ENCODE assay signal across 8 cellular contexts in the genomic region with DNA sequence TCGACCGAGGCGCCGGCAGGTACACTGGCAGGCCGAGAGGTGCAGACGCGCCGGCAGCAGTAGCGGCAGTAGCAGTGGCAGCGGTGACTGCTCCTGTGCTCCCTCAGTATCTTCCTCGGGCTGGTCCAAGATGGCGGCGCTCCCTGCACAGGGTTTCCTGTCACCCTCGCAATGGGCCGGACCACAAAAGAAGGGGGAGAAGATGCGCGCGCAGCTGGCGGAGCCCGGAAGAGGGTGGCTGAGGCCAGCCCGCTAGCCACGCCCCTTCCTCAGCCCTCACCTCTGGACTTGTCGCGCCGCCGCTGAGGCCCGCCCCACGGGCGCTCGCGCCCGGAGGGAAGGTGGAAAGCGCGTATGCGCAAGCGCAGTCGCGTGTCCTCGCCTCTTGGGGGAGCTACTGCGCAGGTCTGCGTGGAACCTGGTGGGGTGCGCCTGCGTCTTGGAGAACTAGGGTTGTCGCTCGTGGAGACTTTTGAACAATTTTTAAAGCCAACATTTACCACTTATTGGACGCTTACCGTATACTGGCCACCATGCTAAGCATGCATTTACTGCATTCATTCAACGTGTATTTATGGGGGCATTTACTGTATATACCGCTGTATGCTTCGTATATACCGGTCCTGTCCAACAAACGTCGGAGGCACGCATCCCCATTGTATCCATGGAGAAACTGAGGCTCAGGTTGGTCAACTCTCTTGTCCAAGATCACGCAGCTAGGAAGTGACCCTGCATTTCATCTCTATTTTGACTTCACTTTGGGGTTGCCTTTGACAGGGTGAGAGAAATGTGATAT. TPM values are rescaled to one million over a fixed set of nuclear protein-coding genes. Genes with fewer than 3 reads are reported as not detected.
DNase-seq lines count a peak whose midpoint lies in the region; ATAC-seq and TF ChIP-seq lines count a peak whose summit lies in the region.

A gene (minus strand): TSS at position 132 of the 796 bp plus-strand sequence. CDS start 8,457 bp downstream, outside the sequence.

- H3K36me3 ChIP-seq in testis (ENCODE audit: low read depth, missing control alignments) = no peaks in the 10 kb centered on the region

- peak within 1 kb of the TSS; percentile 93 for H3K27ac Mint-ChIP-seq in activated naive CD4-positive, alpha-beta T cell treated with anti-CD3 and anti-CD28 coated beads, Interleukin-2, amount 50 U/mL, for 72 hours

- ATAC-seq in HG02623 (IDR thresholded peaks at IDR 0.05; ENCODE audit: unreplicated experiment) = peak; percentile 89
- peak; percentile 93 for ATAC-seq in activated naive CD4-positive, alpha-beta T cell treated with anti-CD3 and anti-CD28 coated beads, Interleukin-2, amount 50 U/mL, for 72 hours
- peak; percentile 97 for ATAC-seq in omental fat pad (ENCODE audit: low FRiP score)

- H3K9me3 ChIP-seq in testis = no peaks in the 10 kb centered on the region

- DNase-seq in GM12864 (ENCODE audit: low read depth) (peak; percentile 92), NCI-H1092 treated with DMSO at 0.1 percent for 48 hours (lab: John Stamatoyannopoulos, UW) (peak; percentile 100), SKM-1 (lab: John Stamatoyannopoulos, UW; ENCODE audit: unreplicated experiment) (peak; percentile 98), glomerular endothelial cell (ENCODE audit: extremely low read depth, low read depth, low spot score) (peak; percentile 54), omental fat pad (ENCODE audit: low spot score) (peak; percentile 100), testis (peak; percentile 100)
- peak; percentile 100 for DNase-seq in activated naive CD4-positive, alpha-beta T cell treated with anti-CD3 and anti-CD28 coated beads, Interleukin-2, amount 50 U/mL, for 72 hours (ENCODE audit: low spot score in 2 of 2)

- H3K27ac ChIP-seq in testis = peak within 1 kb of the TSS; percentile 90 to 96

- H3K36me3 Mint-ChIP-seq in activated naive CD4-positive, alpha-beta T cell treated with anti-CD3 and anti-CD28 coated beads, Interleukin-2, amount 50 U/mL, for 72 hours = peaks cover 8 to 12% of the 10 kb centered on the region in 2 donors

- H3K4me3 ChIP-seq in GM12864 (ENCODE audit: low read depth, low read length) (peak within 1 kb of the TSS; percentile 93), testis (peak within 1 kb of the TSS; percentile 95 to 97)

- no peaks in the 10 kb centered on the region for H3K9me3 Mint-ChIP-seq in activated naive CD4-positive, alpha-beta T cell treated with anti-CD3 and anti-CD28 coated beads, Interleukin-2, amount 50 U/mL, for 72 hours

- 4% methylated on average over 19 to 31 of the region's 55 CpGs for WGBS in testis, 2 donors

- peaks cover 14% of the 10 kb centered on the region for H3K4me1 ChIP-seq in testis

- TF ChIP-seq CTCF in GM12864 (IDR thresholded peaks at IDR 0.05; ENCODE audit: low read depth, low read length, missing control alignments) (peak; percentile 71), omental fat pad (IDR thresholded peaks at IDR 0.05) (no peak), testis (IDR thresholded peaks at IDR 0.05) (peak; percentile 34 to 64 (median 59))

- peak; percentile 29 for TF ChIP-seq POLR2A in testis (IDR thresholded peaks at IDR 0.05)

- intact Hi-C loops in testis (cut with DNase I; ENCODE audit: low total_unique reads) = no loop called here

- H3K27me3 ChIP-seq in testis = no peaks in the 10 kb centered on the region

RNA-seq across cellular contexts. Expression of the gene that starts here (rescaled TPM):
- total RNA-seq in activated naive CD4-positive, alpha-beta T cell treated with anti-CD3 and anti-CD28 coated beads, Interleukin-2, amount 50 U/mL, for 72 hours = 10 to 100 TPM; 53.2 to 68.4 TPM
- total RNA-seq in glomerular endothelial cell (35.6 and 43.3 TPM in 2 replicates), omental fat pad (10 to 100 TPM; 31.0 to 44.8 (median 35.6) TPM), testis (10 to 100 TPM; 44.6 to 51.1 TPM)
- 66.7 TPM for polyA plus RNA-seq in testis (ENCODE audit: insufficient read depth, low read depth, low replicate concordance)

Comparison
In these comparisons a context has a peak if more than half of its experiments do, and no peak if none do; other contexts are left out.
1. Peak in every context shown above with its lines: DNase-seq, ATAC-seq, H3K4me3 ChIP-seq and H3K27ac ChIP-seq.
2. CTCF ChIP-seq: peak in GM12864 (single experiment) and testis (3 of 3); none in omental fat pad (0 of 3).